ENCODE assay signal across 12 cellular contexts in genomic region chr11:46676436-46677158, GRCh38. TPM values are rescaled to one million over a fixed set of nuclear protein-coding genes. Genes with fewer than 3 reads are reported as not detected.
A peak's percentile ranks its signal among the peaks of the same experiment; 100 is the strongest.
DNase-seq lines count a peak whose midpoint lies in the region; ATAC-seq, FAIRE-seq and TF ChIP-seq lines count a peak whose summit lies in the region.
"Had no signal": no experiment of that assay in that cellular context is flagged by ENCODE, and none has a peak within 500 bp of the region (broad histone marks: within the 10 kb centered on the region; RNA-seq: fewer than 3 reads in every experiment).

No MANE protein-coding gene starts in this region.

- no peak for TF ChIP-seq CTCF in keratinocyte (optimal IDR thresholded peaks at IDR 0.05 in 1 of 3, IDR thresholded peaks at IDR 0.05 in 1 of 3, conservative IDR thresholded peaks at IDR 0.05 in 1 of 3; ENCODE audit: extremely low read depth in 1 of 3, insufficient read depth in 2 of 3, low read length in 3 of 3)
- TF ChIP-seq CTCF in lower leg skin (IDR thresholded peaks at IDR 0.05): no peak

- no peaks in the 10 kb centered on the region for H3K9me3 Mint-ChIP-seq in activated CD4-positive, alpha-beta T cell treated with anti-CD3 and anti-CD28 coated beads for 36 hours (ENCODE audit: low read depth)
- H3K9me3 Mint-ChIP-seq in activated CD4-positive, alpha-beta memory T cell treated with anti-CD3 and anti-CD28 coated beads, Interleukin-2, amount 10 ng/mL, durations not matched to agents 7 days and 5 days: no peaks in the 10 kb centered on the region
- H3K9me3 Mint-ChIP-seq: activated T-cell treated with anti-CD3 and anti-CD28 coated beads, Interleukin-2, amount 50 U/mL, for 4 hours had no signal

- 63 to 65% methylated on average over 15 of the region's 15 CpGs for WGBS in lower leg skin, 2 donors

- POLR2A ChIA-PET in activated CD4-positive, alpha-beta T cell treated with anti-CD3 and anti-CD28 coated beads for 36 hours (lab: Charles Lee): no interaction called here
- POLR2A ChIA-PET in activated CD4-positive, alpha-beta memory T cell treated with anti-CD3 and anti-CD28 coated beads, Interleukin-2, amount 10 ng/mL, durations not matched to agents 7 days and 5 days (lab: Charles Lee): interaction anchor here (1.8 to 8.5 kb wide), 2 partner anchors 18 to 24 kb away, joined by 4 to 124 read pairs; partner anchors contain the start of genes ARHGAP1 and ZNF408

- CTCF ChIA-PET in activated CD4-positive, alpha-beta T cell treated with anti-CD3 and anti-CD28 coated beads for 36 hours (lab: Charles Lee): no interaction called here
- CTCF ChIA-PET in activated CD4-positive, alpha-beta memory T cell treated with anti-CD3 and anti-CD28 coated beads, Interleukin-2, amount 10 ng/mL, durations not matched to agents 7 days and 5 days (lab: Charles Lee): no interaction called here

- no peak for ATAC-seq in activated CD4-positive, alpha-beta T cell treated with anti-CD3 and anti-CD28 coated beads for 36 hours
- ATAC-seq: activated T-cell treated with anti-CD3 and anti-CD28 coated beads, Interleukin-2, amount 50 U/mL, for 4 hours had no signal

- TF ChIP-seq POLR2A in lower leg skin (IDR thresholded peaks at IDR 0.05): no peak

- no peak overlapping the region for H2AFZ ChIP-seq in keratinocyte (ENCODE audit: control insufficient read depth, low read length)

- dilution Hi-C loops in keratinocyte (cut with MboI; ENCODE audit: extremely low pct_ligation_motif_present, low sequenced_read_pairs): no loop called here

- H3K4me3 ChIP-seq in keratinocyte (ENCODE audit: control insufficient read depth in 2 of 3, extremely low read depth in 1 of 3, insufficient read depth in 2 of 3, low read depth in 1 of 3, low read length in 3 of 3): no peak overlapping the region
- H3K4me3 ChIP-seq in lower leg skin (ENCODE audit: low read depth, poor library complexity, severe bottlenecking): no peak overlapping the region
- H3K4me3 ChIP-seq: HAP-1 had no signal

- no peaks in the 10 kb centered on the region for H3K9me1 ChIP-seq in keratinocyte (ENCODE audit: control insufficient read depth, extremely low read depth, insufficient read depth, low read length)

- H4K20me1 ChIP-seq in keratinocyte (ENCODE audit: control insufficient read depth, extremely low read depth, insufficient read depth, low read length): no peaks in the 10 kb centered on the region

- H3K4me2 ChIP-seq in keratinocyte (ENCODE audit: control insufficient read depth, extremely low read depth, insufficient read depth, low read depth, low read length): no peak overlapping the region

- H3K4me1 Mint-ChIP-seq in activated CD4-positive, alpha-beta T cell treated with anti-CD3 and anti-CD28 coated beads for 36 hours: peaks cover 54% of the 10 kb centered on the region
- H3K4me1 Mint-ChIP-seq in activated CD4-positive, alpha-beta memory T cell treated with anti-CD3 and anti-CD28 coated beads, Interleukin-2, amount 10 ng/mL, durations not matched to agents 7 days and 5 days: peaks cover 43% of the 10 kb centered on the region

- peaks cover 20% of the 10 kb centered on the region for H3K4me1 ChIP-seq in keratinocyte (ENCODE audit: control insufficient read depth, extremely low read depth, insufficient read depth, low read length)
- H3K4me1 ChIP-seq: HAP-1 had no signal

- peak overlapping the region; percentile 9 for H3K27ac Mint-ChIP-seq in activated CD4-positive, alpha-beta T cell treated with anti-CD3 and anti-CD28 coated beads for 36 hours
- peak overlapping the region; percentile 57 for H3K27ac Mint-ChIP-seq in activated CD4-positive, alpha-beta memory T cell treated with anti-CD3 and anti-CD28 coated beads, Interleukin-2, amount 10 ng/mL, durations not matched to agents 7 days and 5 days

- DNase-seq in activated CD4-positive, alpha-beta T cell treated with anti-CD3 and anti-CD28 coated beads for 36 hours: no peak
- no peak for DNase-seq in activated CD4-positive, alpha-beta T cell treated with anti-CD3 and anti-CD28 coated beads for 1 hour
- no peak for DNase-seq in activated CD4-positive, alpha-beta memory T cell treated with anti-CD3 and anti-CD28 coated beads, Interleukin-2, amount 10 ng/mL, durations not matched to agents 7 days and 5 days
- DNase-seq in keratinocyte (ENCODE audit: low read depth, low spot score) (no peak), substantia nigra (lab: John Stamatoyannopoulos, UW) (no peak), NCI-H2196 treated with DMSO at 0.1 percent for 48 hours (lab: John Stamatoyannopoulos, UW; ENCODE audit: unreplicated experiment) (no peak), lower leg skin (ENCODE audit: low spot score in 2 of 2) (no peak)
- no peak for DNase-seq in stimulated activated CD4-positive, alpha-beta T cell treated with anti-CD3 and anti-CD28 coated beads, Interleukin-15, amount 100 ng/mL, for 24 hours
- DNase-seq: activated T-cell treated with anti-CD3 and anti-CD28 coated beads, Interleukin-2, amount 50 U/mL, for 4 hours had no signal

- no peak overlapping the region for H3K4me3 Mint-ChIP-seq in activated CD4-positive, alpha-beta T cell treated with anti-CD3 and anti-CD28 coated beads for 36 hours
- H3K4me3 Mint-ChIP-seq in activated CD4-positive, alpha-beta memory T cell treated with anti-CD3 and anti-CD28 coated beads, Interleukin-2, amount 10 ng/mL, durations not matched to agents 7 days and 5 days: no peak overlapping the region
- H3K4me3 Mint-ChIP-seq: activated T-cell treated with anti-CD3 and anti-CD28 coated beads, Interleukin-2, amount 50 U/mL, for 4 hours had no signal

- peaks cover 28% of the 10 kb centered on the region for H3K36me3 Mint-ChIP-seq in activated CD4-positive, alpha-beta T cell treated with anti-CD3 and anti-CD28 coated beads for 36 hours (ENCODE audit: low read depth)
- peaks cover 54% of the 10 kb centered on the region for H3K36me3 Mint-ChIP-seq in activated CD4-positive, alpha-beta memory T cell treated with anti-CD3 and anti-CD28 coated beads, Interleukin-2, amount 10 ng/mL, durations not matched to agents 7 days and 5 days (ENCODE audit: low read depth)

- FAIRE-seq in keratinocyte (lab: Jason Lieb, UNC): no peak
- FAIRE-seq: GM12891 had no signal

- no peaks in the 10 kb centered on the region for H3K79me2 ChIP-seq in keratinocyte (ENCODE audit: control insufficient read depth, insufficient read depth, low read length)

- H3K27ac ChIP-seq in keratinocyte (ENCODE audit: control insufficient read depth, insufficient read depth, low read length): peak overlapping the region; percentile 79
- H3K27ac ChIP-seq in substantia nigra (ENCODE audit: low read depth, low read length, poor library complexity, severe bottlenecking): peak overlapping the region; percentile 52

- H3K9me3 ChIP-seq in keratinocyte (ENCODE audit: control insufficient read depth, low read depth, low read length): no peaks in the 10 kb centered on the region
- H3K9me3 ChIP-seq: HAP-1 had no signal

- H3K36me3 ChIP-seq in keratinocyte (ENCODE audit: control insufficient read depth in 2 of 2, extremely low read depth in 1 of 2, insufficient read depth in 2 of 2, low read length in 2 of 2): peaks cover 29 to 42% of the 10 kb centered on the region in 2 experiments

- no peak overlapping the region for H3K9ac ChIP-seq in keratinocyte (ENCODE audit: control insufficient read depth, extremely low read depth, insufficient read depth, low read length)

- no peaks in the 10 kb centered on the region for H3K27me3 Mint-ChIP-seq in activated CD4-positive, alpha-beta T cell treated with anti-CD3 and anti-CD28 coated beads for 36 hours
- H3K27me3 Mint-ChIP-seq in activated CD4-positive, alpha-beta memory T cell treated with anti-CD3 and anti-CD28 coated beads, Interleukin-2, amount 10 ng/mL, durations not matched to agents 7 days and 5 days: no peaks in the 10 kb centered on the region

- intact Hi-C loops in activated CD4-positive, alpha-beta T cell treated with anti-CD3 and anti-CD28 coated beads for 36 hours (cut with DNase I, micrococcal nuclease): no loop called here
- intact Hi-C loops in lower leg skin (cut with DNase I; ENCODE audit: low total_unique reads): no loop called here

- no peaks in the 10 kb centered on the region for H3K27me3 ChIP-seq in keratinocyte (ENCODE audit: control insufficient read depth, extremely low read depth, insufficient read depth, low read length)

RNA-seq across cellular contexts. Expression of gene ARHGAP1, which starts 23.8 kb away (rescaled TPM):
- total RNA-seq in activated CD4-positive, alpha-beta T cell treated with anti-CD3 and anti-CD28 coated beads for 36 hours: 10 to 100 TPM; 40.2 to 50.0 TPM
- total RNA-seq in activated CD4-positive, alpha-beta memory T cell treated with anti-CD3 and anti-CD28 coated beads, Interleukin-2, amount 10 ng/mL, durations not matched to agents 7 days and 5 days: 10 to 100 TPM; 77.8 to 79.7 TPM
- 19.5 to 27.4 TPM (median 22.8 TPM) in 3 replicates for polyA plus RNA-seq in keratinocyte
- 14.4 TPM for polyA plus RNA-seq in keratinocyte (2011; ENCODE audit: low read depth)
- 32.9 and 43.9 TPM in 2 replicates for polyA plus RNA-seq in keratinocyte (2011; cell fraction: cytosol; rRNA removed)
- polyA plus RNA-seq in keratinocyte (2011; cell fraction: nucleus; rRNA removed): 47.3 and 65.7 TPM in 2 replicates
- polyA plus RNA-seq in keratinocyte (2012; ENCODE audit: low replicate concordance): 41.7 and 60.4 TPM in 2 replicates
- polyA minus RNA-seq in keratinocyte: 98.4 to 212 TPM (median 118 TPM) in 3 replicates
- polyA minus RNA-seq in keratinocyte (2011; cell fraction: cytosol; rRNA and poly(A)+ RNA removed): 63.3 TPM
- 42.8 and 67.6 TPM in 2 replicates for polyA minus RNA-seq in keratinocyte (2011; cell fraction: nucleus; rRNA and poly(A)+ RNA removed)
- total RNA-seq in lower leg skin: 10 to 100 TPM; 56.4 to 70.6 (median 64.3) TPM

RNA-seq across cellular contexts. Expression of gene ZNF408, which starts 24.2 kb away (rescaled TPM):
- total RNA-seq in activated CD4-positive, alpha-beta T cell treated with anti-CD3 and anti-CD28 coated beads for 36 hours: 1 to 10 TPM; 8.8 to 9.0 TPM
- total RNA-seq in activated CD4-positive, alpha-beta memory T cell treated with anti-CD3 and anti-CD28 coated beads, Interleukin-2, amount 10 ng/mL, durations not matched to agents 7 days and 5 days: 10 to 100 TPM; 17.1 to 17.5 TPM
- polyA plus RNA-seq in keratinocyte: 4.0 to 8.1 TPM (median 5.0 TPM) in 3 replicates
- 2.3 TPM for polyA plus RNA-seq in keratinocyte (2011; ENCODE audit: low read depth)
- polyA plus RNA-seq in keratinocyte (2011; cell fraction: cytosol; rRNA removed): 2.6 and 5.2 TPM in 2 replicates
- 8.1 and 9.8 TPM in 2 replicates for polyA plus RNA-seq in keratinocyte (2011; cell fraction: nucleus; rRNA removed)
- 8.5 and 9.7 TPM in 2 replicates for polyA plus RNA-seq in keratinocyte (2012; ENCODE audit: low replicate concordance)
- 3.7 to 14.4 TPM (median 4.3 TPM) in 3 replicates for polyA minus RNA-seq in keratinocyte
- 7.9 TPM for polyA minus RNA-seq in keratinocyte (2011; cell fraction: cytosol; rRNA and poly(A)+ RNA removed)
- 5.7 and 6.8 TPM in 2 replicates for polyA minus RNA-seq in keratinocyte (2011; cell fraction: nucleus; rRNA and poly(A)+ RNA removed)
- 10 to 100 TPM; 11.2 to 28.9 (median 16.2) TPM for total RNA-seq in lower leg skin

RNA-seq across cellular contexts. Expression of gene F2, which starts 42.4 kb away (rescaled TPM):
- total RNA-seq in activated CD4-positive, alpha-beta T cell treated with anti-CD3 and anti-CD28 coated beads for 36 hours: not detected
- not detected for total RNA-seq in activated CD4-positive, alpha-beta memory T cell treated with anti-CD3 and anti-CD28 coated beads, Interleukin-2, amount 10 ng/mL, durations not matched to agents 7 days and 5 days
- not detected in 3 replicates for polyA plus RNA-seq in keratinocyte
- not detected for polyA plus RNA-seq in keratinocyte (2011; ENCODE audit: low read depth)
- polyA plus RNA-seq in keratinocyte (2011; cell fraction: cytosol; rRNA removed): not detected in 2 replicates
- 0.10 TPM in 1 of 2 replicates, not detected in the other for polyA plus RNA-seq in keratinocyte (2011; cell fraction: nucleus; rRNA removed)
- polyA plus RNA-seq in keratinocyte (2012; ENCODE audit: low replicate concordance): not detected in 2 replicates
- 0.58 TPM in 1 of 3 replicates, not detected in the others for polyA minus RNA-seq in keratinocyte
- not detected for polyA minus RNA-seq in keratinocyte (2011; cell fraction: cytosol; rRNA and poly(A)+ RNA removed)
- 0.85 TPM in 1 of 2 replicates, not detected in the other for polyA minus RNA-seq in keratinocyte (2011; cell fraction: nucleus; rRNA and poly(A)+ RNA removed)
- not detected for total RNA-seq in lower leg skin
- total RNA-seq: fibroblast of lung had no signal
- polyA plus RNA-seq: fibroblast of lung had no signal

RNA-seq across cellular contexts. Expression of gene ATG13, which starts 59.2 kb away (rescaled TPM):
- 10 to 100 TPM; 39.4 to 56.4 TPM for total RNA-seq in activated CD4-positive, alpha-beta T cell treated with anti-CD3 and anti-CD28 coated beads for 36 hours
- 10 to 100 TPM; 70.4 to 72.1 TPM for total RNA-seq in activated CD4-positive, alpha-beta memory T cell treated with anti-CD3 and anti-CD28 coated beads, Interleukin-2, amount 10 ng/mL, durations not matched to agents 7 days and 5 days
- polyA plus RNA-seq in keratinocyte: 33.3 to 42.9 TPM (median 34.3 TPM) in 3 replicates
- 18.4 TPM for polyA plus RNA-seq in keratinocyte (2011; ENCODE audit: low read depth)
- 37.5 and 50.6 TPM in 2 replicates for polyA plus RNA-seq in keratinocyte (2011; cell fraction: cytosol; rRNA removed)
- 55.8 and 58.2 TPM in 2 replicates for polyA plus RNA-seq in keratinocyte (2011; cell fraction: nucleus; rRNA removed)
- 30.8 and 33.3 TPM in 2 replicates for polyA plus RNA-seq in keratinocyte (2012; ENCODE audit: low replicate concordance)
- 67.8 to 94.6 TPM (median 94.6 TPM) in 3 replicates for polyA minus RNA-seq in keratinocyte
- 46.0 TPM for polyA minus RNA-seq in keratinocyte (2011; cell fraction: cytosol; rRNA and poly(A)+ RNA removed)
- polyA minus RNA-seq in keratinocyte (2011; cell fraction: nucleus; rRNA and poly(A)+ RNA removed): 30.9 and 48.6 TPM in 2 replicates
- 100 to 1,000 TPM in 2 of 4 donors, 10 to 100 TPM in 2; 42.0 to 151 (median 98.0) TPM for total RNA-seq in lower leg skin

RNA-seq across cellular contexts. Expression of gene HARBI1, which starts 59.6 kb away (rescaled TPM):
- 1 to 10 TPM; 2.3 to 2.7 TPM for total RNA-seq in activated CD4-positive, alpha-beta T cell treated with anti-CD3 and anti-CD28 coated beads for 36 hours
- 1 to 10 TPM; 5.6 to 7.3 TPM for total RNA-seq in activated CD4-positive, alpha-beta memory T cell treated with anti-CD3 and anti-CD28 coated beads, Interleukin-2, amount 10 ng/mL, durations not matched to agents 7 days and 5 days
- polyA plus RNA-seq in keratinocyte: 5.5 to 6.4 TPM (median 5.6 TPM) in 3 replicates
- 1.4 TPM for polyA plus RNA-seq in keratinocyte (2011; ENCODE audit: low read depth)
- polyA plus RNA-seq in keratinocyte (2011; cell fraction: cytosol; rRNA removed): 3.5 and 5.6 TPM in 2 replicates
- polyA plus RNA-seq in keratinocyte (2011; cell fraction: nucleus; rRNA removed): 5.6 and 6.1 TPM in 2 replicates
- 4.2 and 4.7 TPM in 2 replicates for polyA plus RNA-seq in keratinocyte (2012; ENCODE audit: low replicate concordance)
- 2.2 to 11.1 TPM (median 7.4 TPM) in 3 replicates for polyA minus RNA-seq in keratinocyte
- polyA minus RNA-seq in keratinocyte (2011; cell fraction: cytosol; rRNA and poly(A)+ RNA removed): 2.9 TPM
- 3.4 and 7.9 TPM in 2 replicates for polyA minus RNA-seq in keratinocyte (2011; cell fraction: nucleus; rRNA and poly(A)+ RNA removed)
- 1 to 10 TPM; 3.0 to 6.5 (median 4.8) TPM for total RNA-seq in lower leg skin
